ENCODE assay signal across 14 cellular contexts in the genomic region with DNA sequence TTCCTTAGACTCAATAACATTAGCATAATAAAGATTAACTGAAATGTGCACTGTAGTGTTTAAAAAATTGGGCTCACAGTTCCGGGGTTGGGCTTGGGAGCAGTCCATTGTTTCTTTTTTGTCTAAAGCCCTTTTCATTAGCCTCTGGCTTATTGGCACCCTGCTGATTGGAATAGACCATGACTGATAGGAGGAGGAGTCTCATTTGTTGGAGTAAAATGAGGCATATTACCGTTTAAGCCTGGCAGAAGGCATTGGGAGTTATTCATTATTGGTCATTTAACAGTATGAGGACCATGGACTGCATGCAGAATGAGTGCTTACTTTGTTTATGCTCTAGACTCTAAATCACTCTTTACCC.
DNase-seq lines count a peak whose midpoint lies in the region; ATAC-seq and TF ChIP-seq lines count a peak whose summit lies in the region.
"Had no signal": no experiment of that assay in that cellular context is flagged by ENCODE, and none has a peak within 500 bp of the region (broad histone marks: within the 10 kb centered on the region; RNA-seq: fewer than 3 reads in every experiment).

No MANE protein-coding gene starts in this region.

- intact Hi-C loops in A673 (cut with micrococcal nuclease; ENCODE audit: unreplicated experiment) = no loop called here
- intact Hi-C loops in upper lobe of right lung (cut with DNase I) = no loop called here

- WGBS in mesodermal cell (ENCODE audit: insufficient coverage in 2 of 2), 2 experiments = 50 to 61% methylated on average over 2 of the region's 2 CpGs

- no peak for ATAC-seq in HG02970 (IDR thresholded peaks at IDR 0.05; ENCODE audit: low FRiP score, unreplicated experiment)
- ATAC-seq in GM21529 (IDR thresholded peaks at IDR 0.05; ENCODE audit: unreplicated experiment) = no peak
- ATAC-seq in upper lobe of right lung = no peak
- ATAC-seq: CD8-positive, alpha-beta T cell; esophagus mucosa; Right ventricle myocardium inferior had no signal

- H3K4me3 ChIP-seq in A673 (ENCODE audit: low read depth, low read length, poor library complexity, severe bottlenecking) (no peak overlapping the region), mesodermal cell (ENCODE audit: extremely low read depth, insufficient read depth, low read length, poor library complexity, severe bottlenecking) (no peak overlapping the region), upper lobe of right lung (no peak overlapping the region)

- peaks cover 56% of the 10 kb centered on the region for H3K36me3 ChIP-seq in A673 (ENCODE audit: insufficient read depth, low read length, poor library complexity, severe bottlenecking)
- peaks cover 58% of the 10 kb centered on the region for H3K36me3 ChIP-seq in mesodermal cell (ENCODE audit: control insufficient read depth, insufficient read depth, low read length)
- H3K36me3 ChIP-seq in upper lobe of right lung = peaks cover 24% of the 10 kb centered on the region

- no peak for TF ChIP-seq CTCF in A673 (conservative IDR thresholded peaks at IDR 0.05; ENCODE audit: low read depth, low read length)
- TF ChIP-seq CTCF in upper lobe of right lung (IDR thresholded peaks at IDR 0.05) = no peak

- H3K27me3 ChIP-seq in A673 (replicated peaks; ENCODE audit: insufficient read depth, low read depth, low read length, poor library complexity) (no peaks in the 10 kb centered on the region), upper lobe of right lung (no peaks in the 10 kb centered on the region)

- POLR2A ChIA-PET in A673 (lab: Charles Lee; ENCODE audit: low non-redundant PET) = no interaction called here

- peak; percentile 95 for DNase-seq in A673 (ENCODE audit: low spot score)
- peak; percentile 89 for DNase-seq in NCI-H146 (lab: John Stamatoyannopoulos, UW)
- DNase-seq in astrocyte of the hippocampus (ENCODE audit: low read depth, low spot score) = peak; percentile 59
- DNase-seq in DMS153 treated with DMSO at 0.1 percent for 48 hours (lab: John Stamatoyannopoulos, UW; ENCODE audit: unreplicated experiment) = no peak
- no peak for DNase-seq in upper lobe of right lung
- DNase-seq: activated CD4-positive, alpha-beta T cell treated with anti-CD3 and anti-CD28 coated beads, Interleukin-2, amount 50 U/mL, for 48 hours; CD8-positive, alpha-beta T cell; NCI-H82; T-helper 9 cell had no signal

- CTCF ChIA-PET in A673 (lab: Charles Lee) = no interaction called here

- BruUV-seq in A673 (replicated peaks; lab: Mats Ljungman, UMichigan) = no TSS peak

- H3K9me3 ChIP-seq in A673 (ENCODE audit: low read depth, low read length, poor library complexity, severe bottlenecking) (no peaks in the 10 kb centered on the region), mesodermal cell (ENCODE audit: control insufficient read depth, low read length) (no peaks in the 10 kb centered on the region), upper lobe of right lung (no peaks in the 10 kb centered on the region)

- H3K27ac ChIP-seq in A673 (ENCODE audit: low read depth, low read length, poor library complexity, severe bottlenecking) (peak overlapping the region; percentile 55), mesodermal cell (ENCODE audit: low read depth, low read length, severe bottlenecking) (peak overlapping the region; percentile 64), upper lobe of right lung (no peak overlapping the region)

- peaks cover 54% of the 10 kb centered on the region for H3K4me1 ChIP-seq in A673 (ENCODE audit: insufficient read depth, low read length, poor library complexity, severe bottlenecking)
- no peaks in the 10 kb centered on the region for H3K4me1 ChIP-seq in mesodermal cell (ENCODE audit: control insufficient read depth, insufficient read depth, low read length, poor library complexity, severe bottlenecking)
- H3K4me1 ChIP-seq in upper lobe of right lung = no peaks in the 10 kb centered on the region

Comparison
In these comparisons a context has a peak if more than half of its experiments do, and no peak if none do; other contexts are left out.
1. DNase-seq: peak in A673 (single experiment), NCI-H146 (single experiment) and astrocyte of the hippocampus (single experiment); none in DMS153 treated with DMSO at 0.1 percent for 48 hours (single experiment) and upper lobe of right lung (single experiment).